14 cellular contexts compared by ENCODE assay signal in genomic region chr11:67160872-67161783, GRCh38. TPM values are rescaled to one million over a fixed set of nuclear protein-coding genes. Genes with fewer than 3 reads are reported as not detected.
DNase-seq lines count a peak whose midpoint lies in the region; ATAC-seq, FAIRE-seq and TF ChIP-seq lines count a peak whose summit lies in the region.
"Had no signal": no experiment of that assay in that cellular context is flagged by ENCODE, and none has a peak within 500 bp of the region (broad histone marks: within the 10 kb centered on the region; RNA-seq: fewer than 3 reads in every experiment).

No MANE protein-coding gene starts in this region.

- peaks cover 50% of the 10 kb centered on the region for H3K4me1 Mint-ChIP-seq in activated T-cell treated with anti-CD3 and anti-CD28 coated beads, Interleukin-2, amount 50 U/mL, for 4 hours (ENCODE audit: low read depth)

- H3K4me2 ChIP-seq in OCI-LY7 (ENCODE audit: low read length) = no peak overlapping the region

- CTCF ChIA-PET in OCI-LY7 (lab: Charles Lee; ENCODE audit: unreplicated experiment) = no interaction called here

- no peaks in the 10 kb centered on the region for H3K9me3 Mint-ChIP-seq in activated T-cell treated with anti-CD3 and anti-CD28 coated beads, Interleukin-2, amount 50 U/mL, for 4 hours
- H3K9me3 Mint-ChIP-seq: T-helper 2 cell treated with Interferon-gamma antibody and Interleukin-4, amounts not matched to agents 5 μg/mL and 100 μg/mL, for 36 hours had no signal

- WGBS in psoas muscle, 3 donors = 87 to 90% (median 88%) methylated on average over 5 of the region's 5 CpGs
- 90 to 91% methylated on average over 5 of the region's 5 CpGs for WGBS in pancreas, 2 donors

- H3K27me3 ChIP-seq in endocrine pancreas (ENCODE audit: control insufficient read depth, insufficient read depth, low read length) = no peaks in the 10 kb centered on the region
- no peaks in the 10 kb centered on the region for H3K27me3 ChIP-seq in psoas muscle (ENCODE audit: insufficient read depth in 3 of 3, low read length in 2 of 3)
- H3K27me3 ChIP-seq in pancreas = no peaks in the 10 kb centered on the region
- H3K27me3 ChIP-seq: ovary, testis had no signal

- H2AFZ ChIP-seq in OCI-LY7 (ENCODE audit: low read length) = no peak overlapping the region

- intact Hi-C loops in OCI-LY7 (cut with micrococcal nuclease; ENCODE audit: unreplicated experiment) = no loop called here
- intact Hi-C loops in psoas muscle (cut with DNase I) = loop anchor here in 1 of 2 donors (5.0 to 10.0 kb wide), 2 partner anchors 39 to 76 kb away; no protein-coding TSS in a partner anchor
- intact Hi-C loops in pancreas (cut with DNase I) = no loop called here

- H3K36me3 ChIP-seq in OCI-LY7 (ENCODE audit: insufficient read depth, low read length) (peaks cover 36% of the 10 kb centered on the region), endocrine pancreas (ENCODE audit: control insufficient read depth, insufficient read depth, low read length) (no peaks in the 10 kb centered on the region), psoas muscle (ENCODE audit: insufficient read depth in 1 of 2, low read depth in 1 of 2) (no peaks in the 10 kb centered on the region), pancreas (no peaks in the 10 kb centered on the region)
- H3K36me3 ChIP-seq: ovary had no signal

- peak; percentile 34 to 74 for ATAC-seq in activated T-cell treated with anti-CD3 and anti-CD28 coated beads, Interleukin-2, amount 50 U/mL, for 4 hours
- ATAC-seq in GM18519 (IDR thresholded peaks at IDR 0.05; ENCODE audit: low FRiP score, unreplicated experiment) = no peak
- no peak for ATAC-seq in psoas muscle
- ATAC-seq in pancreas = no peak

- H4K20me1 ChIP-seq in OCI-LY7 (ENCODE audit: insufficient read depth, low read length) = peaks cover 6% of the 10 kb centered on the region; the same call in 1 of the 2 replicates

- H3K4me3 Mint-ChIP-seq in activated T-cell treated with anti-CD3 and anti-CD28 coated beads, Interleukin-2, amount 50 U/mL, for 4 hours = no peak overlapping the region
- H3K4me3 Mint-ChIP-seq: T-helper 2 cell treated with Interferon-gamma antibody and Interleukin-4, amounts not matched to agents 5 μg/mL and 100 μg/mL, for 36 hours had no signal

- no peak for DNase-seq in activated T-cell treated with anti-CD3 and anti-CD28 coated beads, Interleukin-2, amount 50 U/mL, for 4 hours
- no peak for DNase-seq in activated T-cell treated with anti-CD3 and anti-CD28 coated beads for 4 hours
- no peak for DNase-seq in OCI-LY7 (ENCODE audit: low spot score)
- DNase-seq in smooth muscle cell of the brain vasculature (ENCODE audit: low read depth, low spot score) = peak; percentile 33
- no peak for DNase-seq in psoas muscle
- DNase-seq in pancreas = no peak
- DNase-seq: KG1, NCI-H2107, ovary, testis had no signal

- no TSS peak for BruUV-seq in OCI-LY7 (replicated peaks; lab: Mats Ljungman, UMichigan)

- H3K4me1 ChIP-seq in OCI-LY7 (ENCODE audit: insufficient read depth, low read length, poor library complexity, severe bottlenecking) = peaks cover 2% of the 10 kb centered on the region
- H3K4me1 ChIP-seq in endocrine pancreas (ENCODE audit: control insufficient read depth, insufficient read depth, low read length) = peaks cover 12% of the 10 kb centered on the region
- peaks cover 37% of the 10 kb centered on the region for H3K4me1 ChIP-seq in psoas muscle
- peaks cover 0 to 2% (median 0%) of the 10 kb centered on the region in 3 donors for H3K4me1 ChIP-seq in pancreas
- H3K4me1 ChIP-seq: testis had no signal

- H3K27me3 Mint-ChIP-seq in activated T-cell treated with anti-CD3 and anti-CD28 coated beads, Interleukin-2, amount 50 U/mL, for 4 hours (ENCODE audit: low read depth) = no peaks in the 10 kb centered on the region

- POLR2A ChIA-PET in OCI-LY7 (lab: Charles Lee) = no interaction called here

- no peak for FAIRE-seq in pancreas (lab: Jason Lieb, UNC)
- FAIRE-seq: H1 had no signal

- H3K9me3 ChIP-seq in OCI-LY7 (ENCODE audit: low read length) = no peaks in the 10 kb centered on the region
- H3K9me3 ChIP-seq in endocrine pancreas (ENCODE audit: control insufficient read depth, low read length) = no peaks in the 10 kb centered on the region
- no peaks in the 10 kb centered on the region for H3K9me3 ChIP-seq in psoas muscle
- no peaks in the 10 kb centered on the region for H3K9me3 ChIP-seq in pancreas
- H3K9me3 ChIP-seq: ovary, testis had no signal

- H3K36me3 Mint-ChIP-seq in activated T-cell treated with anti-CD3 and anti-CD28 coated beads, Interleukin-2, amount 50 U/mL, for 4 hours (ENCODE audit: insufficient read depth) = peaks cover 13% of the 10 kb centered on the region

- H3K4me3 ChIP-seq in OCI-LY7 (ENCODE audit: low read depth, low read length, poor library complexity, severe bottlenecking) = no peak overlapping the region
- H3K4me3 ChIP-seq in endocrine pancreas (ENCODE audit: control insufficient read depth, insufficient read depth, low read length) = peak overlapping the region; percentile 28
- H3K4me3 ChIP-seq in psoas muscle = no peak overlapping the region
- no peak overlapping the region for H3K4me3 ChIP-seq in pancreas
- H3K4me3 ChIP-seq: ovary, testis had no signal

- no peak overlapping the region for H3K9ac ChIP-seq in endocrine pancreas (ENCODE audit: control insufficient read depth, insufficient read depth, low read length)

- TF ChIP-seq CTCF in OCI-LY7 (conservative IDR thresholded peaks at IDR 0.05; ENCODE audit: low read length) (0 out of 2 replicates have a peak, but pooled peaks have one; percentile 13), psoas muscle (IDR thresholded peaks at IDR 0.05) (no peak), pancreas (IDR thresholded peaks at IDR 0.05) (no peak)

- no peaks in the 10 kb centered on the region for H3K9me2 ChIP-seq in OCI-LY7 (ENCODE audit: insufficient read depth, low read length)

- peaks cover 82% of the 10 kb centered on the region for H3K79me2 ChIP-seq in OCI-LY7 (ENCODE audit: insufficient read depth, low read depth, low read length)

- H3K27ac ChIP-seq in OCI-LY7 (ENCODE audit: low read depth, low read length, poor library complexity, severe bottlenecking) (no peak overlapping the region), psoas muscle (no peak overlapping the region), pancreas (no peak overlapping the region)
- H3K27ac ChIP-seq: ovary, testis had no signal

RNA-seq across cellular contexts. Expression of gene KDM2A, which starts 42.1 kb away (rescaled TPM):
- 100 to 1,000 TPM in 2 of 3 donors, 10 to 100 TPM in 1; 94.2 to 114 (median 104) TPM for total RNA-seq in activated T-cell treated with anti-CD3 and anti-CD28 coated beads, Interleukin-2, amount 50 U/mL, for 4 hours
- total RNA-seq in OCI-LY7 (2014; rRNA removed; shearing (Covaris generic)) = 25.4 and 31.7 TPM in 2 replicates
- 62.5 and 66.2 TPM in 2 replicates for total RNA-seq in OCI-LY7 (2022)
- total RNA-seq in psoas muscle = 10 to 100 TPM; 51.1 to 61.4 (median 54.5) TPM
- polyA plus RNA-seq in psoas muscle = 10 to 100 TPM; 26.6 to 67.9 (median 28.0) TPM
- total RNA-seq in pancreas = 10 to 100 TPM; 17.2 to 39.1 (median 23.1) TPM
- 10 to 100 TPM; 19.2 to 22.6 TPM for polyA plus RNA-seq in pancreas

Comparison
In these comparisons a context has a peak if more than half of its experiments do, and no peak if none do; other contexts are left out.
1. ATAC-seq: peak in activated T-cell treated with anti-CD3 and anti-CD28 coated beads, Interleukin-2, amount 50 U/mL, for 4 hours (2 of 2); none in GM18519 (single experiment), psoas muscle (0 of 4) and pancreas (0 of 4).